In the genomic region with DNA sequence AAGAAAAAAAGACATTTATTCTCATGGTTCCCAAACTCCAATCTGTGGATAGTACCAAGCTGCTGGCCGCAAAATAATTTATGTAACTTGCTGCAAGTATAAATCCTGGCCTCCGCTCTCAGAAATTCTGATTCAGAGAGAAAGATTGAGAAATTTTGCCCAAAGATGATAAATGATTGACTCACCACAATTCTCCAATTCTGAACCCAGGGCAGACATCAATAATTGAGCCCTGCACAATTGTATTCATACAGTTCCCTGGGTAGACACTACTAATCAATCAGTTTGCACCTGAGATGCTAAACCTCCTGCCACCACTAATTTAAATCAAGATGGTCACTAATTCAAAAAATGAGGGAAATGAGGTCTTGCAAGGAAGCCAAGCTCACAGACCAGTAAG, we compare ENCODE assay signal across 1 cellular context.
TF ChIP-seq lines count a peak whose summit lies in the region.

No MANE protein-coding gene starts in this region.

TF ChIP-seq in K562, 482 proteins besides CTCF, POLR2A, EP300 and RAD21 (continued from another document):
- TF ChIP-seq, protein P1, sequence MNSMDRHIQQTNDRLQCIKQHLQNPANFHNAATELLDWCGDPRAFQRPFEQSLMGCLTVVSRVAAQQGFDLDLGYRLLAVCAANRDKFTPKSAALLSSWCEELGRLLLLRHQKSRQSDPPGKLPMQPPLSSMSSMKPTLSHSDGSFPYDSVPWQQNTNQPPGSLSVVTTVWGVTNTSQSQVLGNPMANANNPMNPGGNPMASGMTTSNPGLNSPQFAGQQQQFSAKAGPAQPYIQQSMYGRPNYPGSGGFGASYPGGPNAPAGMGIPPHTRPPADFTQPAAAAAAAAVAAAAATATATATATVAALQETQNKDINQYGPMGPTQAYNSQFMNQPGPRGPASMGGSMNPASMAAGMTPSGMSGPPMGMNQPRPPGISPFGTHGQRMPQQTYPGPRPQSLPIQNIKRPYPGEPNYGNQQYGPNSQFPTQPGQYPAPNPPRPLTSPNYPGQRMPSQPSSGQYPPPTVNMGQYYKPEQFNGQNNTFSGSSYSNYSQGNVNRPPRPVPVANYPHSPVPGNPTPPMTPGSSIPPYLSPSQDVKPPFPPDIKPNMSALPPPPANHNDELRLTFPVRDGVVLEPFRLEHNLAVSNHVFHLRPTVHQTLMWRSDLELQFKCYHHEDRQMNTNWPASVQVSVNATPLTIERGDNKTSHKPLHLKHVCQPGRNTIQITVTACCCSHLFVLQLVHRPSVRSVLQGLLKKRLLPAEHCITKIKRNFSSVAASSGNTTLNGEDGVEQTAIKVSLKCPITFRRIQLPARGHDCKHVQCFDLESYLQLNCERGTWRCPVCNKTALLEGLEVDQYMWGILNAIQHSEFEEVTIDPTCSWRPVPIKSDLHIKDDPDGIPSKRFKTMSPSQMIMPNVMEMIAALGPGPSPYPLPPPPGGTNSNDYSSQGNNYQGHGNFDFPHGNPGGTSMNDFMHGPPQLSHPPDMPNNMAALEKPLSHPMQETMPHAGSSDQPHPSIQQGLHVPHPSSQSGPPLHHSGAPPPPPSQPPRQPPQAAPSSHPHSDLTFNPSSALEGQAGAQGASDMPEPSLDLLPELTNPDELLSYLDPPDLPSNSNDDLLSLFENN (IDR thresholded peaks at IDR 0.05; ENCODE audit: low read depth in 2 of 2, low read length in 2 of 2): peak in 1 of 2 experiments; percentile 81; a peak in 1 of 4 replicates
- no peak for TF ChIP-seq HSF4 (CRISPR knock-in tag; IDR thresholded peaks at IDR 0.05; ENCODE audit: borderline replicate concordance)
- no peak for TF ChIP-seq PHF21A (IDR thresholded peaks at IDR 0.05; ENCODE audit: borderline replicate concordance, low read depth)
- TF ChIP-seq, protein P2, sequence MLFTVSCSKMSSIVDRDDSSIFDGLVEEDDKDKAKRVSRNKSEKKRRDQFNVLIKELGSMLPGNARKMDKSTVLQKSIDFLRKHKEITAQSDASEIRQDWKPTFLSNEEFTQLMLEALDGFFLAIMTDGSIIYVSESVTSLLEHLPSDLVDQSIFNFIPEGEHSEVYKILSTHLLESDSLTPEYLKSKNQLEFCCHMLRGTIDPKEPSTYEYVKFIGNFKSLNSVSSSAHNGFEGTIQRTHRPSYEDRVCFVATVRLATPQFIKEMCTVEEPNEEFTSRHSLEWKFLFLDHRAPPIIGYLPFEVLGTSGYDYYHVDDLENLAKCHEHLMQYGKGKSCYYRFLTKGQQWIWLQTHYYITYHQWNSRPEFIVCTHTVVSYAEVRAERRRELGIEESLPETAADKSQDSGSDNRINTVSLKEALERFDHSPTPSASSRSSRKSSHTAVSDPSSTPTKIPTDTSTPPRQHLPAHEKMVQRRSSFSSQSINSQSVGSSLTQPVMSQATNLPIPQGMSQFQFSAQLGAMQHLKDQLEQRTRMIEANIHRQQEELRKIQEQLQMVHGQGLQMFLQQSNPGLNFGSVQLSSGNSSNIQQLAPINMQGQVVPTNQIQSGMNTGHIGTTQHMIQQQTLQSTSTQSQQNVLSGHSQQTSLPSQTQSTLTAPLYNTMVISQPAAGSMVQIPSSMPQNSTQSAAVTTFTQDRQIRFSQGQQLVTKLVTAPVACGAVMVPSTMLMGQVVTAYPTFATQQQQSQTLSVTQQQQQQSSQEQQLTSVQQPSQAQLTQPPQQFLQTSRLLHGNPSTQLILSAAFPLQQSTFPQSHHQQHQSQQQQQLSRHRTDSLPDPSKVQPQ (CRISPR knock-in tag; IDR thresholded peaks at IDR 0.05; ENCODE audit: borderline replicate concordance): no peak
- no peak for TF ChIP-seq ZNF699 (CRISPR knock-in tag; IDR thresholded peaks at IDR 0.05; ENCODE audit: insufficient replicate concordance)
- no peak for TF ChIP-seq MIER1 (IDR thresholded peaks at IDR 0.05; ENCODE audit: low read depth)
- TF ChIP-seq, protein P3, sequence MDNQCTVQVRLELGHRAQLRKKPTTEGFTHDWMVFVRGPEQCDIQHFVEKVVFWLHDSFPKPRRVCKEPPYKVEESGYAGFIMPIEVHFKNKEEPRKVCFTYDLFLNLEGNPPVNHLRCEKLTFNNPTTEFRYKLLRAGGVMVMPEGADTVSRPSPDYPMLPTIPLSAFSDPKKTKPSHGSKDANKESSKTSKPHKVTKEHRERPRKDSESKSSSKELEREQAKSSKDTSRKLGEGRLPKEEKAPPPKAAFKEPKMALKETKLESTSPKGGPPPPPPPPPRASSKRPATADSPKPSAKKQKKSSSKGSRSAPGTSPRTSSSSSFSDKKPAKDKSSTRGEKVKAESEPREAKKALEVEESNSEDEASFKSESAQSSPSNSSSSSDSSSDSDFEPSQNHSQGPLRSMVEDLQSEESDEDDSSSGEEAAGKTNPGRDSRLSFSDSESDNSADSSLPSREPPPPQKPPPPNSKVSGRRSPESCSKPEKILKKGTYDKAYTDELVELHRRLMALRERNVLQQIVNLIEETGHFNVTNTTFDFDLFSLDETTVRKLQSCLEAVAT (IDR thresholded peaks at IDR 0.05): peak in 1 of 2 experiments; percentile 98; a peak in 2 of 4 replicates
- TF ChIP-seq HOXB6 (CRISPR knock-in tag; IDR thresholded peaks at IDR 0.05; ENCODE audit: borderline replicate concordance): no peak
- TF ChIP-seq TRIM28 (IDR thresholded peaks at IDR 0.05): no peak
- TF ChIP-seq, protein P4, sequence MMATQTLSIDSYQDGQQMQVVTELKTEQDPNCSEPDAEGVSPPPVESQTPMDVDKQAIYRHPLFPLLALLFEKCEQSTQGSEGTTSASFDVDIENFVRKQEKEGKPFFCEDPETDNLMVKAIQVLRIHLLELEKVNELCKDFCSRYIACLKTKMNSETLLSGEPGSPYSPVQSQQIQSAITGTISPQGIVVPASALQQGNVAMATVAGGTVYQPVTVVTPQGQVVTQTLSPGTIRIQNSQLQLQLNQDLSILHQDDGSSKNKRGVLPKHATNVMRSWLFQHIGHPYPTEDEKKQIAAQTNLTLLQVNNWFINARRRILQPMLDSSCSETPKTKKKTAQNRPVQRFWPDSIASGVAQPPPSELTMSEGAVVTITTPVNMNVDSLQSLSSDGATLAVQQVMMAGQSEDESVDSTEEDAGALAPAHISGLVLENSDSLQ (IDR thresholded peaks at IDR 0.05): 0 out of 2 replicates have a peak, but pooled peaks have one; percentile 8
- TF ChIP-seq ETS2 (tag; IDR thresholded peaks at IDR 0.05; ENCODE audit: borderline replicate concordance, poor library complexity, severe bottlenecking): no peak
- no peak for TF ChIP-seq KDM2B (CRISPR knock-in tag; IDR thresholded peaks at IDR 0.05)
- TF ChIP-seq, protein P5, sequence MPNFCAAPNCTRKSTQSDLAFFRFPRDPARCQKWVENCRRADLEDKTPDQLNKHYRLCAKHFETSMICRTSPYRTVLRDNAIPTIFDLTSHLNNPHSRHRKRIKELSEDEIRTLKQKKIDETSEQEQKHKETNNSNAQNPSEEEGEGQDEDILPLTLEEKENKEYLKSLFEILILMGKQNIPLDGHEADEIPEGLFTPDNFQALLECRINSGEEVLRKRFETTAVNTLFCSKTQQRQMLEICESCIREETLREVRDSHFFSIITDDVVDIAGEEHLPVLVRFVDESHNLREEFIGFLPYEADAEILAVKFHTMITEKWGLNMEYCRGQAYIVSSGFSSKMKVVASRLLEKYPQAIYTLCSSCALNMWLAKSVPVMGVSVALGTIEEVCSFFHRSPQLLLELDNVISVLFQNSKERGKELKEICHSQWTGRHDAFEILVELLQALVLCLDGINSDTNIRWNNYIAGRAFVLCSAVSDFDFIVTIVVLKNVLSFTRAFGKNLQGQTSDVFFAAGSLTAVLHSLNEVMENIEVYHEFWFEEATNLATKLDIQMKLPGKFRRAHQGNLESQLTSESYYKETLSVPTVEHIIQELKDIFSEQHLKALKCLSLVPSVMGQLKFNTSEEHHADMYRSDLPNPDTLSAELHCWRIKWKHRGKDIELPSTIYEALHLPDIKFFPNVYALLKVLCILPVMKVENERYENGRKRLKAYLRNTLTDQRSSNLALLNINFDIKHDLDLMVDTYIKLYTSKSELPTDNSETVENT (CRISPR knock-in tag; IDR thresholded peaks at IDR 0.05): no peak
- TF ChIP-seq XRCC5 (IDR thresholded peaks at IDR 0.05; ENCODE audit: low read depth, low read length): no peak
